ENCODE assay signal across 3 cellular contexts in genomic region chr9:74888449-74888848, GRCh38. TPM values are rescaled to one million over a fixed set of nuclear protein-coding genes. Genes with fewer than 3 reads are reported as not detected.
"Had no signal": no experiment of that assay in that cellular context is flagged by ENCODE, and none has a peak within 500 bp of the region (broad histone marks: within the 10 kb centered on the region; RNA-seq: fewer than 3 reads in every experiment).

No MANE protein-coding gene starts in this region.

RNA-seq across cellular contexts. Expression of gene TRPM6, which starts 0.7 kb away (rescaled TPM):
- total RNA-seq: activated CD8-positive, alpha-beta T cell treated with anti-CD3 and anti-CD28 coated beads, Interleukin-2, amount 10 ng/mL, durations not matched to agents 7 days and 5 days; T-cell had no signal
- polyA plus RNA-seq: cardiac muscle cell had no signal
